27 cellular contexts compared by ENCODE assay signal in genomic region chr1:239700667-239701066, GRCh38.
DNase-seq lines count a peak whose midpoint lies in the region; ATAC-seq, FAIRE-seq and TF ChIP-seq lines count a peak whose summit lies in the region.
"Had no signal": no experiment of that assay in that cellular context is flagged by ENCODE, and none has a peak within 500 bp of the region (broad histone marks: within the 10 kb centered on the region; RNA-seq: fewer than 3 reads in every experiment).

No MANE protein-coding gene starts in this region.

- H3K4me1 ChIP-seq in left lung (no peaks in the 10 kb centered on the region), pancreas (no peaks in the 10 kb centered on the region), stomach (peaks cover 0 to 7% (median 3%) of the 10 kb centered on the region in 4 donors)
- H3K4me1 ChIP-seq: A549; BLaER1 treated with 17β-estradiol and CSF1 and Interleukin-3, amounts not matched to agents 10 nM and 100 nM had no signal

- H3K4me3 ChIP-seq in left lung (no peak overlapping the region), pancreas (no peak overlapping the region), stomach (no peak overlapping the region)
- H3K4me3 ChIP-seq: A549; BLaER1 treated with 17β-estradiol and CSF1 and Interleukin-3, amounts not matched to agents 10 nM and 100 nM; GM12878 had no signal

- no peak for TF ChIP-seq EP300 in stomach (IDR thresholded peaks at IDR 0.05)

- WGBS in pancreas, 2 donors = 32 to 39% methylated on average over 6 of the region's 6 CpGs
- WGBS in stomach, 5 donors = 25 to 57% (median 39%) methylated on average over 6 of the region's 6 CpGs

- TF ChIP-seq POLR2A in stomach (IDR thresholded peaks at IDR 0.05) = no peak

- H3K27ac Mint-ChIP-seq in activated naive CD4-positive, alpha-beta T cell treated with anti-CD3 and anti-CD28 coated beads, Interleukin-2, amount 10 ng/mL, durations not matched to agents 7 days and 5 days = no peak overlapping the region
- H3K27ac Mint-ChIP-seq: B cell; CD8-positive, alpha-beta memory T cell had no signal

- FAIRE-seq in pancreas (lab: Jason Lieb, UNC) = no peak
- FAIRE-seq in GM19239 (lab: Jason Lieb, UNC) = no peak
- FAIRE-seq: A549, GM12878, GM12892, GM18507 had no signal

- CTCF ChIA-PET in activated naive CD4-positive, alpha-beta T cell treated with anti-CD3 and anti-CD28 coated beads, Interleukin-2, amount 10 ng/mL, durations not matched to agents 7 days and 5 days (lab: Charles Lee) = no interaction called here

- no peak overlapping the region for H3K4me3 Mint-ChIP-seq in activated naive CD4-positive, alpha-beta T cell treated with anti-CD3 and anti-CD28 coated beads, Interleukin-2, amount 10 ng/mL, durations not matched to agents 7 days and 5 days
- H3K4me3 Mint-ChIP-seq: B cell; CD4-positive, alpha-beta memory T cell; CD8-positive, alpha-beta memory T cell had no signal

- intact Hi-C loops in left lung (cut with DNase I) = no loop called here
- intact Hi-C loops in pancreas (cut with DNase I) = no loop called here
- intact Hi-C loops in stomach (cut with DNase I; ENCODE audit: low total_unique reads) = no loop called here

- H3K4me1 Mint-ChIP-seq in activated naive CD4-positive, alpha-beta T cell treated with anti-CD3 and anti-CD28 coated beads, Interleukin-2, amount 10 ng/mL, durations not matched to agents 7 days and 5 days = peaks cover 3% of the 10 kb centered on the region
- H3K4me1 Mint-ChIP-seq: B cell; CD8-positive, alpha-beta memory T cell had no signal

- H3K36me3 Mint-ChIP-seq in activated naive CD4-positive, alpha-beta T cell treated with anti-CD3 and anti-CD28 coated beads, Interleukin-2, amount 10 ng/mL, durations not matched to agents 7 days and 5 days = peaks cover 26% of the 10 kb centered on the region

- DNase-seq in NCI-H226 (peak; percentile 25), left lung (no peak), pancreas (no peak), stomach (peak; percentile 29), GM19239 (ENCODE audit: insufficient read length, low spot score) (no peak), NCI-H1436 (lab: John Stamatoyannopoulos, UW) (no peak)
- no peak for DNase-seq in stimulated activated naive CD4-positive, alpha-beta T cell treated with Interleukin-2 at 50 U/mL for 16 hours (lab: John Stamatoyannopoulos, UW)
- DNase-seq in activated naive CD4-positive, alpha-beta T cell treated with anti-CD3 and anti-CD28 coated beads, Interleukin-2, amount 10 ng/mL, durations not matched to agents 7 days and 5 days = no peak
- DNase-seq: AML-193; CD4-positive, alpha-beta memory T cell; CD8-positive, alpha-beta memory T cell; COR-L47; DMS 273 treated with DMSO at 0.1 percent for 48 hours; DMS153; DMS53; DMS79; DND-41; EL; GDM1 had no signal

- H3K9me3 ChIP-seq in left lung (no peaks in the 10 kb centered on the region), pancreas (no peaks in the 10 kb centered on the region), stomach (no peaks in the 10 kb centered on the region)
- H3K9me3 ChIP-seq: A549; BLaER1 treated with 17β-estradiol and CSF1 and Interleukin-3, amounts not matched to agents 10 nM and 100 nM had no signal

- no peak overlapping the region for H3K27ac ChIP-seq in left lung
- H3K27ac ChIP-seq in pancreas = no peak overlapping the region
- H3K27ac ChIP-seq in stomach = no peak overlapping the region
- H3K27ac ChIP-seq: 22Rv1; A549; BLaER1 treated with 17β-estradiol and CSF1 and Interleukin-3, amounts not matched to agents 10 nM and 100 nM; C4-2B had no signal

- H3K36me3 ChIP-seq in left lung (no peaks in the 10 kb centered on the region), pancreas (no peaks in the 10 kb centered on the region), stomach (no peaks in the 10 kb centered on the region)
- H3K36me3 ChIP-seq: BLaER1 treated with 17β-estradiol and CSF1 and Interleukin-3, amounts not matched to agents 10 nM and 100 nM had no signal

- H3K9me3 Mint-ChIP-seq in activated naive CD4-positive, alpha-beta T cell treated with anti-CD3 and anti-CD28 coated beads, Interleukin-2, amount 10 ng/mL, durations not matched to agents 7 days and 5 days = no peaks in the 10 kb centered on the region

- no peaks in the 10 kb centered on the region for H3K27me3 Mint-ChIP-seq in activated naive CD4-positive, alpha-beta T cell treated with anti-CD3 and anti-CD28 coated beads, Interleukin-2, amount 10 ng/mL, durations not matched to agents 7 days and 5 days
- H3K27me3 Mint-ChIP-seq: B cell; CD4-positive, alpha-beta memory T cell; CD8-positive, alpha-beta memory T cell had no signal

- H3K27me3 ChIP-seq in left lung (no peaks in the 10 kb centered on the region), pancreas (no peaks in the 10 kb centered on the region), stomach (no peaks in the 10 kb centered on the region)
- H3K27me3 ChIP-seq: BLaER1 treated with 17β-estradiol and CSF1 and Interleukin-3, amounts not matched to agents 10 nM and 100 nM had no signal

- TF ChIP-seq CTCF in left lung (IDR thresholded peaks at IDR 0.05) (no peak), pancreas (IDR thresholded peaks at IDR 0.05) (no peak), stomach (IDR thresholded peaks at IDR 0.05) (no peak)

- peak; percentile 70 for ATAC-seq in left lung
- ATAC-seq in pancreas = peak; percentile 40 to 74 (median 56)
- ATAC-seq: A549, GM12878 had no signal

Comparison
In these comparisons a context has a peak if more than half of its experiments do, and no peak if none do; other contexts are left out.
1. DNase-seq: peak in NCI-H226 (single experiment) and stomach (single experiment); none in left lung (0 of 2), pancreas (0 of 6), stimulated activated naive CD4-positive, alpha-beta T cell treated with Interleukin-2 at 50 U/mL for 16 hours (single experiment), activated naive CD4-positive, alpha-beta T cell treated with anti-CD3 and anti-CD28 coated beads, Interleukin-2, amount 10 ng/mL, durations not matched to agents 7 days and 5 days (single experiment), GM19239 (single experiment) and NCI-H1436 (single experiment).